Comparison of ENCODE assay signal across 8 cellular contexts in the genomic region with DNA sequence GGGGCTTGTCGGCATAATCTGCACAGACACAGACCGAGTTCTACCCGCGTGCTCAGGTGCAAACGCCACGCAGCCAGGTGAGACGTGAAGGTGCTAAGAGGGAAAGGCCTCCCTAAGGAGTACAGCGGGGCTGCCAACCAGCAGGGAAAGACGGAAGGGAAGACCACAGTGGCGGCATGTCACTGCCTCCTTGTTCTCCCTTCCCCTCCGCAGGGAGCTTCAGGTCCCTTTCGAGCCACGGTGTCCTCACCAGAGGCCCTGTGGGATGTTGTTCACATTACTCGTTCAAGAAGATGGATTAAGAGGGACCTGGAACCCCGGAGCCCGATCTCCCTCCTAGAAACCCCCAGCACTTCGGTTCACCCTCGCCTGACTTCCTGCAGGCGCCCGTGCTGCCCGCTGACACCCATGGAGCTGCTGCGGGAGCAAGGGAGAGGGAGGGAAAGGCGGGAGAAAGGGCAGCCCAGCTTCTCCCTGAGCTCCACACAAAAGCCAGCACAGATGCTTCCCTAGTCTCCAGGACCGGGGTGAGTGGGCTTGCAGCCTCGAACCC. TPM values are rescaled to one million over a fixed set of nuclear protein-coding genes. Genes with fewer than 3 reads are reported as not detected.
A peak's percentile ranks its signal among the peaks of the same experiment; 100 is the strongest.
DNase-seq lines count a peak whose midpoint lies in the region; ATAC-seq and TF ChIP-seq lines count a peak whose summit lies in the region.

No MANE protein-coding gene starts in this region.

- peak; percentile 7 for ATAC-seq in activated CD8-positive, alpha-beta T cell treated with anti-CD3 and anti-CD28 coated beads for 36 hours

- no peaks in the 10 kb centered on the region for H3K9me3 Mint-ChIP-seq in activated T-cell treated with anti-CD3 and anti-CD28 coated beads, Interleukin-2, amount 50 U/mL, for 24 hours
- no peaks in the 10 kb centered on the region for H3K9me3 Mint-ChIP-seq in activated CD8-positive, alpha-beta T cell treated with anti-CD3 and anti-CD28 coated beads for 36 hours

- no peak for DNase-seq in activated T-cell treated with anti-CD3 and anti-CD28 coated beads, Interleukin-2, amount 50 U/mL, for 24 hours
- DNase-seq in activated T-cell treated with anti-CD3 and anti-CD28 coated beads for 4 hours (no peak), HPDE6-E6E7 (ENCODE audit: extremely low spot score) (peak; percentile 49), glomerular visceral epithelial cell (ENCODE audit: extremely low spot score) (peak; percentile 18), posterior vena cava (ENCODE audit: low spot score) (peak; percentile 71), GOT3 (lab: John Stamatoyannopoulos, UW) (no peak), ureter (ENCODE audit: low spot score) (no peak)
- peak; percentile 22 for DNase-seq in activated CD8-positive, alpha-beta T cell treated with anti-CD3 and anti-CD28 coated beads for 36 hours

- H3K4me1 Mint-ChIP-seq in activated T-cell treated with anti-CD3 and anti-CD28 coated beads, Interleukin-2, amount 50 U/mL, for 24 hours (ENCODE audit: low read depth), result peaks cover 47% of the 10 kb centered on the region
- peaks cover 32% of the 10 kb centered on the region for H3K4me1 Mint-ChIP-seq in activated CD8-positive, alpha-beta T cell treated with anti-CD3 and anti-CD28 coated beads for 36 hours (ENCODE audit: low read depth)

- POLR2A ChIA-PET in activated CD8-positive, alpha-beta T cell treated with anti-CD3 and anti-CD28 coated beads for 36 hours (lab: Charles Lee), result interaction anchor here (1.1 to 1.3 kb wide), 4 partner anchors 8 to 219 kb away, joined by 3 to 4 read pairs (median 4); no protein-coding TSS in a partner anchor

- CTCF ChIA-PET in activated CD8-positive, alpha-beta T cell treated with anti-CD3 and anti-CD28 coated beads for 36 hours (lab: Charles Lee), result interaction anchor here (1.4 to 4.3 kb wide), 2 partner anchors 12 to 281 kb away, joined by 3 to 25 read pairs; no protein-coding TSS in a partner anchor

- TF ChIP-seq CTCF in activated CD8-positive, alpha-beta T cell treated with anti-CD3 and anti-CD28 coated beads for 36 hours (IDR thresholded peaks at IDR 0.05), result no peak

- peaks cover 91% of the 10 kb centered on the region for H3K36me3 Mint-ChIP-seq in activated T-cell treated with anti-CD3 and anti-CD28 coated beads, Interleukin-2, amount 50 U/mL, for 24 hours (ENCODE audit: low read depth)
- peaks cover 67% of the 10 kb centered on the region for H3K36me3 Mint-ChIP-seq in activated CD8-positive, alpha-beta T cell treated with anti-CD3 and anti-CD28 coated beads for 36 hours (ENCODE audit: low read depth)

- intact Hi-C loops in activated CD8-positive, alpha-beta T cell treated with anti-CD3 and anti-CD28 coated beads for 36 hours (cut with micrococcal nuclease), result no loop called here
- intact Hi-C loops in posterior vena cava (cut with DNase I), result loop anchor here (5.0 kb wide), 2 partner anchors 220 to 225 kb away; no protein-coding TSS in a partner anchor

- peak overlapping the region; percentile 91 for H3K27ac Mint-ChIP-seq in activated T-cell treated with anti-CD3 and anti-CD28 coated beads, Interleukin-2, amount 50 U/mL, for 24 hours
- H3K27ac Mint-ChIP-seq in activated CD8-positive, alpha-beta T cell treated with anti-CD3 and anti-CD28 coated beads for 36 hours, result peak overlapping the region; percentile 88

- no peaks in the 10 kb centered on the region for H3K27me3 Mint-ChIP-seq in activated T-cell treated with anti-CD3 and anti-CD28 coated beads, Interleukin-2, amount 50 U/mL, for 24 hours
- no peaks in the 10 kb centered on the region for H3K27me3 Mint-ChIP-seq in activated CD8-positive, alpha-beta T cell treated with anti-CD3 and anti-CD28 coated beads for 36 hours

- H3K4me3 Mint-ChIP-seq in activated T-cell treated with anti-CD3 and anti-CD28 coated beads, Interleukin-2, amount 50 U/mL, for 24 hours, result peak overlapping the region; percentile 94
- peak overlapping the region; percentile 87 for H3K4me3 Mint-ChIP-seq in activated CD8-positive, alpha-beta T cell treated with anti-CD3 and anti-CD28 coated beads for 36 hours

RNA-seq across cellular contexts. Expression of a gene that starts 0.7 kb away (rescaled TPM):
- 10 to 100 TPM; 46.6 to 51.7 TPM for total RNA-seq in activated CD8-positive, alpha-beta T cell treated with anti-CD3 and anti-CD28 coated beads for 36 hours
- total RNA-seq in posterior vena cava, result 10 to 100 TPM; 28.6 to 36.0 TPM
- 63.6 TPM for total RNA-seq in ureter

RNA-seq across cellular contexts. Expression of a gene that starts 0.8 kb away (rescaled TPM):
- 10 to 100 TPM; 31.0 to 36.9 TPM for total RNA-seq in activated CD8-positive, alpha-beta T cell treated with anti-CD3 and anti-CD28 coated beads for 36 hours
- total RNA-seq in posterior vena cava (1 to 10 TPM in 1 of 2 donors, under 1 TPM in 1; 0.95 to 1.6 TPM), ureter (1.7 TPM)

RNA-seq across cellular contexts. Expression of a gene that starts 41.1 kb away (rescaled TPM):
- 1 to 10 TPM; 4.6 to 6.0 TPM for total RNA-seq in activated CD8-positive, alpha-beta T cell treated with anti-CD3 and anti-CD28 coated beads for 36 hours
- total RNA-seq in posterior vena cava, result 10 to 100 TPM in 1 of 2 donors, 1 to 10 TPM in 1; 8.9 to 29.1 TPM
- total RNA-seq in ureter, result 39.5 TPM

Comparison
In these comparisons a context has a peak if more than half of its experiments do, and no peak if none do; other contexts are left out.
1. DNase-seq: peak in HPDE6-E6E7 (single experiment), activated CD8-positive, alpha-beta T cell treated with anti-CD3 and anti-CD28 coated beads for 36 hours (single experiment), glomerular visceral epithelial cell (single experiment) and posterior vena cava (single experiment); none in activated T-cell treated with anti-CD3 and anti-CD28 coated beads, Interleukin-2, amount 50 U/mL, for 24 hours (single experiment), activated T-cell treated with anti-CD3 and anti-CD28 coated beads for 4 hours (single experiment), GOT3 (single experiment) and ureter (single experiment).
2. RNA of a gene that starts 0.8 kb away (total RNA-seq): 31.0 to 36.9 TPM in activated CD8-positive, alpha-beta T cell treated with anti-CD3 and anti-CD28 coated beads for 36 hours; 1.7 TPM in ureter (single experiment) and 0.95 to 1.6 TPM in posterior vena cava; every median in the first group is over 10 times any median in the second.